Comparison of ENCODE assay signal across 1 cellular context in genomic region chr6:166005401-166005845, GRCh38.
TF ChIP-seq lines count a peak whose summit lies in the region.

No MANE protein-coding gene starts in this region.

TF ChIP-seq in A549, 52 proteins besides CTCF, POLR2A, EP300 and RAD21 (continued from another document):
- TF ChIP-seq REST (IDR thresholded peaks at IDR 0.05) (no peak), POLR2AphosphoS2 (conservative IDR thresholded peaks at IDR 0.05; ENCODE audit: low read length) (no peak), USF2 (IDR thresholded peaks at IDR 0.05) (no peak), ESRRA (IDR thresholded peaks at IDR 0.05; ENCODE audit: borderline replicate concordance, low read length) (no peak), NPAS2 (CRISPR knock-in tag; IDR thresholded peaks at IDR 0.05; ENCODE audit: borderline replicate concordance) (no peak), HES2 (IDR thresholded peaks at IDR 0.05) (no peak), BHLHE40 (IDR thresholded peaks at IDR 0.05; ENCODE audit: low read depth, low read length) (no peak), FOSB (CRISPR knock-in tag; IDR thresholded peaks at IDR 0.05) (no peak), ZFP36 (IDR thresholded peaks at IDR 0.05; ENCODE audit: borderline replicate concordance, partially characterized antibody) (no peak), PHF8 (IDR thresholded peaks at IDR 0.05; ENCODE audit: borderline replicate concordance, low read depth) (no peak), EHMT2 (IDR thresholded peaks at IDR 0.05; ENCODE audit: low read depth) (no peak), RCOR1 (IDR thresholded peaks at IDR 0.05; ENCODE audit: low read depth, low read length) (no peak), MAZ (IDR thresholded peaks at IDR 0.05; ENCODE audit: borderline replicate concordance, low read depth, low read length) (no peak), FOSL2 (IDR thresholded peaks at IDR 0.05) (no peak), FOSL2 (CRISPR knock-in tag; IDR thresholded peaks at IDR 0.05) (no peak; the same call in 1 of the 2 replicates)
- TF ChIP-seq, protein P1, sequence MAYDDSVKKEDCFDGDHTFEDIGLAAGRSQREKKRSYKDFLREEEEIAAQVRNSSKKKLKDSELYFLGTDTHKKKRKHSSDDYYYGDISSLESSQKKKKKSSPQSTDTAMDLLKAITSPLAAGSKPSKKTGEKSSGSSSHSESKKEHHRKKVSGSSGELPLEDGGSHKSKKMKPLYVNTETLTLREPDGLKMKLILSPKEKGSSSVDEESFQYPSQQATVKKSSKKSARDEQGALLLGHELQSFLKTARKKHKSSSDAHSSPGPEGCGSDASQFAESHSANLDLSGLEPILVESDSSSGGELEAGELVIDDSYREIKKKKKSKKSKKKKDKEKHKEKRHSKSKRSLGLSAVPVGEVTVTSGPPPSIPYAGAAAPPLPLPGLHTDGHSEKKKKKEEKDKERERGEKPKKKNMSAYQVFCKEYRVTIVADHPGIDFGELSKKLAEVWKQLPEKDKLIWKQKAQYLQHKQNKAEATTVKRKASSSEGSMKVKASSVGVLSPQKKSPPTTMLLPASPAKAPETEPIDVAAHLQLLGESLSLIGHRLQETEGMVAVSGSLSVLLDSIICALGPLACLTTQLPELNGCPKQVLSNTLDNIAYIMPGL (CRISPR knock-in tag; IDR thresholded peaks at IDR 0.05; ENCODE audit: borderline replicate concordance) = no peak
